ENCODE assay signal across 29 cellular contexts in the genomic region with DNA sequence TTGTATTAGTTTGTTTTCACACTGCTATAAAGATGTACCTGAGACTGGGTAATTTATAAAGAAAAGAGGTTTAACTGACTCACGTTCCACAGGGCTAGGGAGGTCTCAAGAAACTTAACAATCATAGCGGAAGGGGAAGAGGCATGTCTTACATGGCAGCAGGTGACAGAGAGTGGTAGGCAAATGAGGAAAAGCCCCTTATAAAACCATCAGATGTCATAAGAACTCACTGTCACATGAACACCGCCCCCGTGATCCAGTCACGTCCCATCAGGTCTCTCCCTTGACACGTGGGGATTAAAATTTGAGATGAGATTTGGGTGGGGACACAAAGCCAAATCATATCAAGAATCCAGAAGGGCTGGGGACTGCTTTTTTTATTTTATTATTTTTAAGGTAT.
"Had no signal": no experiment of that assay in that cellular context is flagged by ENCODE, and none has a peak within 500 bp of the region (broad histone marks: within the 10 kb centered on the region; RNA-seq: fewer than 3 reads in every experiment).

No MANE protein-coding gene starts in this region.

- H3K27ac Mint-ChIP-seq: immature natural killer cell; naive thymus-derived CD4-positive, alpha-beta T cell; natural killer cell treated with Interleukin-12 subunit alpha and Interleukin-12 subunit beta and Interleukin-15 and Interleukin-18, amount 100 ng/mL, for 72 hours; progenitor cell of endocrine pancreas; stimulated activated memory B cell treated with anti-CD40 and anti-IgM and Interleukin-4, amounts not matched to agents 10 μg/mL and 1 μg/mL and 100 μg/mL, for 72 hours had no signal

- DNase-seq: hypothalamus; immature natural killer cell; kidney; left colon; left lung; lower lobe of right lung; mammary epithelial cell; midbrain; mucosa of descending colon; naive thymus-derived CD4-positive, alpha-beta T cell; ovary; right lobe of liver; stimulated activated CD4-positive, alpha-beta T cell treated with anti-CD3 and anti-CD28 coated beads, Interleukin-1b, Interleukin-23, amount 100 ng/mL, for 48 hours; stimulated activated CD4-positive, alpha-beta T cell treated with anti-CD3 and anti-CD28 coated beads, Interleukin-2, amount 100 ng/mL, for 48 hours; stimulated activated CD4-positive, alpha-beta T cell treated with anti-CD3 and anti-CD28 coated beads, Interleukin-4, amount 100 ng/mL, for 4 hours; stimulated activated CD8-positive, alpha-beta memory T cell treated with anti-CD3 and anti-CD28 coated beads, Interleukin-4, amount 100 ng/mL, for 48 hours; stimulated activated naive CD8-positive, alpha-beta T cell treated with anti-CD3 and anti-CD28 coated beads, Interleukin-15, Interleukin-2, amounts not matched to agents 100 U/mL and 50 U/mL, for 24 hours; stomach; testis; thyroid gland; transverse colon; upper lobe of left lung had no signal

- H3K4me1 Mint-ChIP-seq: immature natural killer cell; naive thymus-derived CD4-positive, alpha-beta T cell; neural crest cell had no signal

- H3K9me3 Mint-ChIP-seq: immature natural killer cell; natural killer cell treated with Interleukin-12 subunit alpha and Interleukin-12 subunit beta and Interleukin-15 and Interleukin-18, amount 100 ng/mL, for 72 hours; neural crest cell; stimulated activated memory B cell treated with anti-CD40 and anti-IgM and Interleukin-4, amounts not matched to agents 10 μg/mL and 1 μg/mL and 100 μg/mL, for 72 hours had no signal

- H3K27me3 Mint-ChIP-seq: naive thymus-derived CD4-positive, alpha-beta T cell; stimulated activated memory B cell treated with anti-CD40 and anti-IgM and Interleukin-4, amounts not matched to agents 10 μg/mL and 1 μg/mL and 100 μg/mL, for 72 hours had no signal

- H3K4me2 ChIP-seq: smooth muscle cell had no signal

- ATAC-seq: left colon; left lung; lower lobe of right lung; mucosa of descending colon; naive thymus-derived CD4-positive, alpha-beta T cell; natural killer cell treated with Interleukin-12 subunit alpha and Interleukin-12 subunit beta and Interleukin-15 and Interleukin-18, amount 100 ng/mL, for 72 hours; right lobe of liver; stimulated activated memory B cell treated with anti-CD40 and anti-IgM and Interleukin-4, amounts not matched to agents 10 μg/mL and 1 μg/mL and 100 μg/mL, for 72 hours; stimulated activated naive CD8-positive, alpha-beta T cell treated with anti-CD3 and anti-CD28 coated beads, Interleukin-15, Interleukin-2, amounts not matched to agents 100 U/mL and 50 U/mL, for 24 hours had no signal

- H3K9me3 ChIP-seq: left lung, lower lobe of right lung, mucosa of descending colon, ovary, right atrium auricular region, right lobe of liver, stomach, testis, thyroid gland, transverse colon, upper lobe of left lung, vagina had no signal

- H3K36me3 ChIP-seq: left lung, lower lobe of right lung, ovary, right atrium auricular region, right lobe of liver, stomach, thyroid gland, transverse colon, upper lobe of left lung, vagina had no signal

- H3K27me3 ChIP-seq: left lung, ovary, right atrium auricular region, right lobe of liver, stomach, testis, thyroid gland, transverse colon, upper lobe of left lung, vagina had no signal

- H3K36me3 Mint-ChIP-seq: immature natural killer cell; naive thymus-derived CD4-positive, alpha-beta T cell; natural killer cell treated with Interleukin-12 subunit alpha and Interleukin-12 subunit beta and Interleukin-15 and Interleukin-18, amount 100 ng/mL, for 72 hours; stimulated activated memory B cell treated with anti-CD40 and anti-IgM and Interleukin-4, amounts not matched to agents 10 μg/mL and 1 μg/mL and 100 μg/mL, for 72 hours had no signal

- H3K4me1 ChIP-seq: left lung, lower lobe of right lung, right atrium auricular region, right lobe of liver, stomach, testis, thyroid gland, transverse colon, upper lobe of left lung, vagina had no signal

- H3K4me3 Mint-ChIP-seq: immature natural killer cell; naive thymus-derived CD4-positive, alpha-beta T cell; natural killer cell treated with Interleukin-12 subunit alpha and Interleukin-12 subunit beta and Interleukin-15 and Interleukin-18, amount 100 ng/mL, for 72 hours; neural crest cell; stimulated activated memory B cell treated with anti-CD40 and anti-IgM and Interleukin-4, amounts not matched to agents 10 μg/mL and 1 μg/mL and 100 μg/mL, for 72 hours had no signal

- H3K27ac ChIP-seq: left lung, lower lobe of right lung, ovary, right atrium auricular region, right lobe of liver, stomach, testis, thyroid gland, transverse colon, upper lobe of left lung, vagina had no signal

- H3K4me3 ChIP-seq: left lung, lower lobe of right lung, mucosa of descending colon, ovary, right atrium auricular region, right lobe of liver, smooth muscle cell, stomach, testis, thyroid gland, transverse colon, upper lobe of left lung, vagina had no signal
